In the genomic region with DNA sequence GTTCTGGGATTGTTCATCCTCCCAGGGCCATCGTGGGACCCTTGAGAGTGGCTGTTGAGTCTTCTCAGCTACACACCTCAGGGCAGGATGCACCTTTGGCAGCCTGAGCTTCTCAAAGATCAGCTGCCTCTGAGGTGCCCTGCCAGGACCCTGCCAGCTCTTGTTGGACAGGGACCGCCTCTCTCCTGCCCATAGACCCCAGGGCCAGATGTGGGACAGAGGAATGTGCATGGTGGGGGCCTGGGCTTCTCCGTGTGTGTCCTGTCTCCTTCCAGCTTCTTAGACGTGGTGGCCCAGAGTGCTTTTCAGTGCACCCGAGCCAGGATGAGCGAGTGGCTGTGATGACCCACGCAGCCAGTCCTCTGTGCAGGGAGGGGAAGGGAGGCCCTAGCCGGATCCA, we compare ENCODE assay signal across 31 cellular contexts.
"Had no signal": no experiment of that assay in that cellular context is flagged by ENCODE, and none has a peak within 500 bp of the region (broad histone marks: within the 10 kb centered on the region; RNA-seq: fewer than 3 reads in every experiment).

No MANE protein-coding gene starts in this region.

- H3K4me3 Mint-ChIP-seq: activated B cell treated with CpG ODN at 0.5 μM for 24 hours; activated CD8-positive, alpha-beta T cell treated with anti-CD3 and anti-CD28 coated beads for 36 hours; activated naive CD8-positive, alpha-beta T cell; activated T-cell treated with anti-CD3 and anti-CD28 coated beads, Interleukin-2, amount 50 U/mL, for 4 hours; activated T-helper 17 cell treated with anti-CD3 and anti-CD28 coated beads, Interleukin-2, amount 50 U/mL, for 72 hours; central memory CD8-positive, alpha-beta T cell; T-helper 17 cell; T-helper 2 cell treated with Interferon-gamma antibody and Interleukin-4, amounts not matched to agents 5 μg/mL and 100 μg/mL, for 36 hours had no signal

- H3K4me1 Mint-ChIP-seq: central memory CD8-positive, alpha-beta T cell had no signal

- FAIRE-seq: astrocyte, endometrium, endothelial cell of umbilical vein had no signal

- H3K27ac ChIP-seq: brain microvascular endothelial cell, coronary artery, epithelial cell of prostate, esophagus squamous epithelium, WERI-Rb-1 had no signal

- H3K27me3 Mint-ChIP-seq: activated B cell treated with CpG ODN at 0.5 μM for 24 hours; activated CD8-positive, alpha-beta T cell treated with anti-CD3 and anti-CD28 coated beads for 36 hours; activated naive CD8-positive, alpha-beta T cell; activated T-helper 17 cell treated with anti-CD3 and anti-CD28 coated beads, Interleukin-2, amount 50 U/mL, for 72 hours; central memory CD8-positive, alpha-beta T cell; T-helper 17 cell had no signal

- H3K27ac Mint-ChIP-seq: activated B cell treated with CpG ODN at 0.5 μM for 24 hours; activated CD8-positive, alpha-beta T cell treated with anti-CD3 and anti-CD28 coated beads for 36 hours; activated naive CD8-positive, alpha-beta T cell; activated T-helper 17 cell treated with anti-CD3 and anti-CD28 coated beads, Interleukin-2, amount 50 U/mL, for 72 hours; T-helper 17 cell; T-helper 2 cell treated with Interferon-gamma antibody and Interleukin-4, amounts not matched to agents 5 μg/mL and 100 μg/mL, for 36 hours had no signal

- H3K9me3 Mint-ChIP-seq: activated B cell treated with CpG ODN at 0.5 μM for 24 hours; activated CD8-positive, alpha-beta T cell treated with anti-CD3 and anti-CD28 coated beads for 36 hours; activated T-cell treated with anti-CD3 and anti-CD28 coated beads, Interleukin-2, amount 50 U/mL, for 4 hours; activated T-helper 17 cell treated with anti-CD3 and anti-CD28 coated beads, Interleukin-2, amount 50 U/mL, for 72 hours; central memory CD8-positive, alpha-beta T cell; T-helper 2 cell treated with Interferon-gamma antibody and Interleukin-4, amounts not matched to agents 5 μg/mL and 100 μg/mL, for 36 hours had no signal

- H3K4me3 ChIP-seq: coronary artery, esophagus squamous epithelium had no signal

- H3K27me3 ChIP-seq: brain microvascular endothelial cell, esophagus squamous epithelium had no signal

- H3K9me3 ChIP-seq: esophagus squamous epithelium had no signal

- DNase-seq: activated B cell treated with CpG ODN at 0.5 μM for 24 hours; activated CD4-positive, alpha-beta T cell treated with anti-CD3 and anti-CD28 coated beads for 48 hours; activated CD4-positive, alpha-beta T cell treated with anti-CD3 and anti-CD28 coated beads, Interleukin-2, amount 50 U/mL, for 1 hour; activated CD4-positive, alpha-beta T cell treated with anti-CD3 and anti-CD28 coated beads, Interleukin-2, amount 50 U/mL, for 48 hours; activated CD8-positive, alpha-beta memory T cell treated with anti-CD3 and anti-CD28 coated beads for 24 hours; activated CD8-positive, alpha-beta T cell treated with anti-CD3 and anti-CD28 coated beads for 36 hours; activated effector memory CD4-positive, alpha-beta T cell treated with Interleukin-2 at 50 U/mL for 16 hours; activated gamma-delta T cell treated with Interleukin-2 at 50 U/mL for 16 hours; activated naive CD4-positive, alpha-beta T cell treated with anti-CD3 and anti-CD28 coated beads, Interleukin-2, amount 50 U/mL, for 16 hours; activated naive CD4-positive, alpha-beta T cell treated with Interleukin-2 at 50 U/mL for 16 hours; activated T-cell treated with anti-CD3 and anti-CD28 coated beads, Interleukin-2, amount 50 U/mL, for 4 hours; amniotic stem cell; anterior cingulate cortex; brain microvascular endothelial cell; dermis blood vessel endothelial cell; effector CD4-positive, alpha-beta T cell; esophagus squamous epithelium; foreskin melanocyte; T-helper 1 cell; T-helper 17 cell; T1000; WERI-Rb-1 had no signal

- H3K36me3 Mint-ChIP-seq: activated naive CD8-positive, alpha-beta T cell had no signal
